8 cellular contexts compared by ENCODE assay signal in the genomic region with DNA sequence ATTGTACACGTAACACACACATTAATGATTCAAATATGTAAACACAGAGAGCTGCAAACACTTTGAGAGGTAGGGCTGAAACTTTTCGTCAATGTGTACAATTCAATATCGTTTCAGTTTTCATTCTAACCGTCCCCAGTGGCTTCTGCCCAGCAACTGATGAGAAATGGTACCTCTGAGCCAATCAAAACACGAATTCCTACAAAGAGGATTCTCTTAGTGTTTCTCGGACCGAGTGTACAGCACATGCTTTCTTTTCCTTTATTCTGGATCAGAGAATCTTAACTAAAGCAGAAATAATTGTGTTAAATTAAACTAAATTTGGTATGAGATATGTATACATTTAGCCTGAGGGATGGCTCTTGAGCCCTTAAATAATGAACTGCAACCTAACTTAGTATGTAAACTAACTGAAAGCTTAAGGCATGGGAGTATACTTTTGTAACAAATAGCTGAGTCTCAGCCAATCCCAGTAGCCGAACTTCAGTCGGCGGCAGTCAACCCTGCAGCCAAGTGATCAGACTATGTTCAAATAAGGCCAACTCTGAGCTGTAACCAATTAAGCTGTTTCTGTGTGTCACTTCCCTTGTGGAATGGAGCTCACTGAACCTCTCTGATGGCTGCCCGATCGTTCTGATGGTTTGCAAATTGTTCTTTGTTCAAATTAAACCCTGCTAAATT. TPM values are rescaled to one million over a fixed set of nuclear protein-coding genes. Genes with fewer than 3 reads are reported as not detected.
DNase-seq lines count a peak whose midpoint lies in the region; ATAC-seq and TF ChIP-seq lines count a peak whose summit lies in the region.

No MANE protein-coding gene starts in this region.

- H2AFZ ChIP-seq in neuronal stem cell (ENCODE audit: low read length): peak overlapping the region; percentile 73

- no peak overlapping the region for H2BK120ac ChIP-seq in neuronal stem cell (ENCODE audit: low read depth, low read length)

- H3K4me3 ChIP-seq in foreskin fibroblast (ENCODE audit: low read depth in 1 of 2, low read length in 2 of 2) (peak overlapping the region; percentile 57 to 70), neuronal stem cell (ENCODE audit: low read length in 2 of 2) (peak overlapping the region in 1 of 2 donors; percentile 56), subcutaneous abdominal adipose tissue (ENCODE audit: low read depth in 1 of 5, low read length in 5 of 5) (peak overlapping the region; percentile 64 to 84 (median 79))

- no peak overlapping the region for H3K14ac ChIP-seq in neuronal stem cell (ENCODE audit: low read length)

- peaks cover 4 to 9% of the 10 kb centered on the region in 2 donors for H3K4me1 ChIP-seq in neuronal stem cell (ENCODE audit: control insufficient read depth in 2 of 2, insufficient read depth in 1 of 2, low read depth in 1 of 2, low read length in 2 of 2)
- peaks cover 0 to 28% (median 14%) of the 10 kb centered on the region in 5 donors for H3K4me1 ChIP-seq in subcutaneous abdominal adipose tissue (ENCODE audit: control insufficient read depth in 5 of 5, insufficient read depth in 5 of 5, low read length in 5 of 5)

- H3K27ac ChIP-seq in neuronal stem cell (replicated peaks; ENCODE audit: low read length): peak overlapping the region; percentile 78
- peak overlapping the region; percentile 82 for H3K27ac ChIP-seq in subcutaneous abdominal adipose tissue (ENCODE audit: low read depth, low read length)

- no peak for TF ChIP-seq CTCF in foreskin fibroblast (IDR thresholded peaks at IDR 0.05; ENCODE audit: low read depth, low read length)

- no peak overlapping the region for H2AK5ac ChIP-seq in neuronal stem cell (ENCODE audit: low read depth, low read length)

- no peak overlapping the region for H3K23ac ChIP-seq in neuronal stem cell (ENCODE audit: low read depth, low read length, poor library complexity)

- H2BK12ac ChIP-seq in neuronal stem cell (ENCODE audit: low read length): no peak overlapping the region

- TF ChIP-seq POLR2A in Raji (IDR thresholded peaks at IDR 0.05; ENCODE audit: insufficient read depth, low read depth, low read length): peak; percentile 89

- in situ Hi-C loops in KBM-7 (cut with MboI; ENCODE audit: low pct_unique_long_range_greater_than_20kb, low sequenced_read_pairs): no loop called here

- no peak overlapping the region for H2BK15ac ChIP-seq in neuronal stem cell (ENCODE audit: low read length)

- no peak overlapping the region for H3K18ac ChIP-seq in neuronal stem cell (ENCODE audit: low read length)

- H4K8ac ChIP-seq in neuronal stem cell (ENCODE audit: low read depth, low read length): no peak overlapping the region

- H3K27me3 ChIP-seq in neuronal stem cell (ENCODE audit: control insufficient read depth in 3 of 3, insufficient read depth in 3 of 3, low read depth in 1 of 3, low read length in 3 of 3) (no peaks in the 10 kb centered on the region), subcutaneous abdominal adipose tissue (ENCODE audit: control insufficient read depth in 5 of 5, insufficient read depth in 4 of 5, low read length in 5 of 5) (no peaks in the 10 kb centered on the region)

- H3K36me3 ChIP-seq in neuronal stem cell (replicated peaks in 1 of 2; ENCODE audit: control insufficient read depth in 2 of 2, insufficient read depth in 2 of 2, low read length in 2 of 2) (peaks cover 0 to 13% of the 10 kb centered on the region in 2 donors), subcutaneous abdominal adipose tissue (ENCODE audit: control insufficient read depth in 5 of 5, insufficient read depth in 5 of 5, low read length in 5 of 5) (peaks cover 0 to 3% (median 3%) of the 10 kb centered on the region in 5 donors)

- no peak overlapping the region for H2BK5ac ChIP-seq in neuronal stem cell (ENCODE audit: low read length)

- DNase-seq in DMS153 treated with DMSO at 0.1 percent for 48 hours (lab: John Stamatoyannopoulos, UW; ENCODE audit: unreplicated experiment): peak; percentile 90
- DNase-seq in KBM-7: peak; percentile 93
- peak; percentile 91 for DNase-seq in activated effector memory CD4-positive, alpha-beta T cell treated with anti-CD3 and anti-CD28 coated beads, Interleukin-2, amount 50 U/mL, for 16 hours
- DNase-seq in foreskin fibroblast: peak; percentile 94 to 96
- peak; percentile 83 for DNase-seq in neuronal stem cell (ENCODE audit: low spot score)

- H3K4me2 ChIP-seq in neuronal stem cell (ENCODE audit: insufficient read depth, low read length, poor library complexity, severe bottlenecking): peak overlapping the region; percentile 42

- no peaks in the 10 kb centered on the region for H3K79me1 ChIP-seq in neuronal stem cell (ENCODE audit: low read depth, low read length)

- H3K9ac ChIP-seq in neuronal stem cell (ENCODE audit: low read depth, low read length, poor library complexity) (no peak overlapping the region), subcutaneous abdominal adipose tissue (ENCODE audit: low read length in 5 of 5) (peak overlapping the region; percentile 60 to 73 (median 65))

- H4K91ac ChIP-seq in neuronal stem cell (ENCODE audit: low read depth, low read length, poor library complexity): no peak overlapping the region

- no peak overlapping the region for H3K4ac ChIP-seq in neuronal stem cell (ENCODE audit: low read length)

- no CpG with 5 or more reads among the region's 12 CpGs for WGBS in neuronal stem cell (ENCODE audit: extremely low coverage in 2 of 2, insufficient read length in 2 of 2, insufficient replicate concordance in 1 of 2), 2 donors

- H3K9me3 ChIP-seq in neuronal stem cell (replicated peaks in 1 of 2; ENCODE audit: control insufficient read depth in 2 of 2, insufficient read depth in 1 of 2, low read depth in 1 of 2, low read length in 2 of 2): no peaks in the 10 kb centered on the region
- H3K9me3 ChIP-seq in subcutaneous abdominal adipose tissue (ENCODE audit: control insufficient read depth in 5 of 5, low read length in 5 of 5): peaks cover 0 to 8% (median 4%) of the 10 kb centered on the region in 5 donors

- ATAC-seq in GM21619 (IDR thresholded peaks at IDR 0.05; ENCODE audit: unreplicated experiment): peak; percentile 88

RNA-seq across cellular contexts. Expression of gene BTN2A1, which starts 16.1 kb away (rescaled TPM):
- polyA plus RNA-seq in neuronal stem cell (2013, experiment 1 of 2): 11.4 TPM
- polyA plus RNA-seq in neuronal stem cell (2013, experiment 2 of 2): 11.5 TPM

RNA-seq across cellular contexts. Expression of gene BTN1A1, which starts 26.2 kb away (rescaled TPM):
- 0.04 TPM for polyA plus RNA-seq in neuronal stem cell (2013, experiment 1 of 2)
- 0.04 TPM for polyA plus RNA-seq in neuronal stem cell (2013, experiment 2 of 2)

RNA-seq across cellular contexts. Expression of gene BTN3A3, which starts 33.6 kb away (rescaled TPM):
- polyA plus RNA-seq in neuronal stem cell (2013, experiment 1 of 2): 1.7 TPM
- 1.5 TPM for polyA plus RNA-seq in neuronal stem cell (2013, experiment 2 of 2)
